ENCODE assay signal across 28 cellular contexts in genomic region chr2:238942941-238943715, GRCh38.
DNase-seq lines count a peak whose midpoint lies in the region; ATAC-seq and TF ChIP-seq lines count a peak whose summit lies in the region.
"Had no signal": no experiment of that assay in that cellular context is flagged by ENCODE, and none has a peak within 500 bp of the region (broad histone marks: within the 10 kb centered on the region; RNA-seq: fewer than 3 reads in every experiment).

No MANE protein-coding gene starts in this region.

- H3K9me3 ChIP-seq in right atrium auricular region, result no peaks in the 10 kb centered on the region
- H3K9me3 ChIP-seq: ascending aorta, tibial nerve had no signal

- in situ Hi-C loops in astrocyte of the spinal cord (cut with HindIII; ENCODE audit: low sequenced_read_pairs), result no loop called here

- peaks cover 6% of the 10 kb centered on the region for H3K27me3 Mint-ChIP-seq in nephron (ENCODE audit: low read depth)
- H3K27me3 Mint-ChIP-seq: activated B cell treated with CpG ODN at 0.5 μM for 24 hours had no signal

- H3K36me3 ChIP-seq in right atrium auricular region, result no peaks in the 10 kb centered on the region
- H3K36me3 ChIP-seq: ascending aorta, tibial nerve had no signal

- H3K36me3 Mint-ChIP-seq in nephron (ENCODE audit: low read depth), result no peaks in the 10 kb centered on the region
- H3K36me3 Mint-ChIP-seq: activated naive CD4-positive, alpha-beta T cell treated with anti-CD3 and anti-CD28 coated beads, Interleukin-2, amount 50 U/mL, for 72 hours; naive B cell had no signal

- peak overlapping the region in 2 of 3 experiments; percentile 42 to 79 for H3K27ac Mint-ChIP-seq in nephron
- H3K27ac Mint-ChIP-seq: activated B cell treated with CpG ODN at 0.5 μM for 24 hours; activated naive CD4-positive, alpha-beta T cell treated with anti-CD3 and anti-CD28 coated beads, Interleukin-2, amount 50 U/mL, for 72 hours; activated T-cell treated with anti-CD3 and anti-CD28 coated beads, Interleukin-2, amount 50 U/mL, for 72 hours; naive B cell; stimulated activated naive CD8-positive, alpha-beta T cell treated with anti-CD3 and anti-CD28 coated beads, Interleukin-15, Interleukin-2, amounts not matched to agents 100 ng/mL and 50 ng/mL, for 24 hours had no signal

- DNase-seq in right atrium auricular region (ENCODE audit: low spot score) (peak; percentile 28), left ventricle myocardium superior (no peak), astrocyte of the spinal cord (ENCODE audit: low read depth, low spot score) (peak; percentile 31), hippocampal formation (lab: John Stamatoyannopoulos, UW) (no peak), NCI-H82 treated with DMSO at 0.1 percent for 48 hours (lab: John Stamatoyannopoulos, UW; ENCODE audit: unreplicated experiment) (no peak), SK-N-DZ (ENCODE audit: low spot score) (no peak)
- DNase-seq: activated B cell treated with CpG ODN at 0.5 μM for 24 hours; activated CD4-positive, alpha-beta T cell treated with anti-CD3 and anti-CD28 coated beads, Interleukin-2, amount 50 U/mL, for 48 hours; activated T-cell treated with anti-CD3 and anti-CD28 coated beads, Interleukin-2, amount 50 U/mL, for 72 hours; effector CD8-positive, alpha-beta T cell; HCEC 1CT; KBM-7; left colon; mesendoderm; naive B cell; NCI-H1694 treated with DMSO at 0.1 percent for 48 hours; NCI-H2171 treated with DMSO at 0.1 percent for 48 hours; NCI-H526; occipital lobe; T1000 had no signal

- intact Hi-C loops in left ventricle myocardium superior (cut with micrococcal nuclease), result no loop called here

- no peak overlapping the region for H3K4me3 Mint-ChIP-seq in nephron
- H3K4me3 Mint-ChIP-seq: activated B cell treated with CpG ODN at 0.5 μM for 24 hours; activated T-cell treated with anti-CD3 and anti-CD28 coated beads, Interleukin-2, amount 50 U/mL, for 72 hours; naive B cell; stimulated activated naive CD8-positive, alpha-beta T cell treated with anti-CD3 and anti-CD28 coated beads, Interleukin-15, Interleukin-2, amounts not matched to agents 100 ng/mL and 50 ng/mL, for 24 hours had no signal

- H3K4me3 ChIP-seq in right atrium auricular region (no peak overlapping the region), astrocyte of the spinal cord (ENCODE audit: low read depth, low read length) (no peak overlapping the region)
- H3K4me3 ChIP-seq: ascending aorta, tibial nerve had no signal

- H3K27ac ChIP-seq in right atrium auricular region, result no peak overlapping the region
- H3K27ac ChIP-seq: ascending aorta, C4-2B, tibial nerve had no signal

- H3K4me1 Mint-ChIP-seq in nephron, result peaks cover 17% of the 10 kb centered on the region
- H3K4me1 Mint-ChIP-seq: activated B cell treated with CpG ODN at 0.5 μM for 24 hours, naive B cell had no signal

- ATAC-seq in left ventricle myocardium superior (no peak), GM18867 (IDR thresholded peaks at IDR 0.05; ENCODE audit: unreplicated experiment) (no peak)
- ATAC-seq: activated naive CD4-positive, alpha-beta T cell treated with anti-CD3 and anti-CD28 coated beads, Interleukin-2, amount 50 U/mL, for 72 hours; activated T-cell treated with anti-CD3 and anti-CD28 coated beads, Interleukin-2, amount 50 U/mL, for 72 hours; esophagus mucosa; left colon had no signal

- H3K9me3 Mint-ChIP-seq in nephron, result no peaks in the 10 kb centered on the region
- H3K9me3 Mint-ChIP-seq: activated B cell treated with CpG ODN at 0.5 μM for 24 hours; activated naive CD4-positive, alpha-beta T cell treated with anti-CD3 and anti-CD28 coated beads, Interleukin-2, amount 50 U/mL, for 72 hours; activated T-cell treated with anti-CD3 and anti-CD28 coated beads, Interleukin-2, amount 50 U/mL, for 72 hours; stimulated activated naive CD8-positive, alpha-beta T cell treated with anti-CD3 and anti-CD28 coated beads, Interleukin-15, Interleukin-2, amounts not matched to agents 100 ng/mL and 50 ng/mL, for 24 hours had no signal

- peaks cover 0 to 8% of the 10 kb centered on the region in 2 donors for H3K4me1 ChIP-seq in right atrium auricular region
- H3K4me1 ChIP-seq: ascending aorta had no signal

- no peaks in the 10 kb centered on the region for H3K27me3 ChIP-seq in right atrium auricular region
- H3K27me3 ChIP-seq: ascending aorta, tibial nerve had no signal

- TF ChIP-seq CTCF in right atrium auricular region (IDR thresholded peaks at IDR 0.05) (no peak), astrocyte of the spinal cord (IDR thresholded peaks at IDR 0.05; ENCODE audit: low read depth, low read length) (no peak), nephron (IDR thresholded peaks at IDR 0.05; ENCODE audit: unreplicated experiment in 3 of 3) (no peak)

Comparison
In these comparisons a context has a peak if more than half of its experiments do, and no peak if none do; other contexts are left out.
1. DNase-seq: peak in right atrium auricular region (single experiment) and astrocyte of the spinal cord (single experiment); none in left ventricle myocardium superior (single experiment), hippocampal formation (0 of 2), NCI-H82 treated with DMSO at 0.1 percent for 48 hours (single experiment) and SK-N-DZ (single experiment).